Comparison of ENCODE assay signal across 10 cellular contexts in the genomic region with DNA sequence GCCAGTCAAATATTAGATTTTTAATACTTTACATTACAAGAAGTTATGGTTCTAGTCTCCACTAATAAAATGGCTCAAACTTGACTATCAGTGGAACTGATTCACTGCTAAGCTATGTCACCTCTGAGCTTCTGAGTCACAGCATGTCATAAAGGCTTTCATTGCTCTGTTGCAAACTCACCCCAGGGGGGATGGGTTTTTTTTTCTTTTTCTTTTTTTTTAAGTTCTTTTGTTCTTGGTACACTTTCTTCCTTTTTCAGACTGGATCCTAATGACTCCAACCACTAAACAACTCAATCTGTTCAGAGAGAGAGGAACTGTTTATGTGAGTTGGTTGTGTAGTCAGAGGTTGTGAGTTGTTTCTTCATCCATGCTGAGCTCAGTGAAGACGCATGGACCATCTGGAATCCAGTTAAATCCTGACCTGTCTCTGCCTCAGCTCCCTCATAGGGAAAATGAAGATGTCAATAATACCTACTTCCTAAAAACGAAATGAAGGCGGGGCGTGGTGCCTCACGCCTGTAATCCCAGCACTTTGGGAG. TPM values are rescaled to one million over a fixed set of nuclear protein-coding genes. Genes with fewer than 3 reads are reported as not detected.
DNase-seq lines count a peak whose midpoint lies in the region; ATAC-seq and TF ChIP-seq lines count a peak whose summit lies in the region.
"Had no signal": no experiment of that assay in that cellular context is flagged by ENCODE, and none has a peak within 500 bp of the region (broad histone marks: within the 10 kb centered on the region; RNA-seq: fewer than 3 reads in every experiment).

No MANE protein-coding gene starts in this region.

- H3K27ac Mint-ChIP-seq in type B pancreatic cell: peak overlapping the region; percentile 94
- H3K27ac Mint-ChIP-seq: activated naive CD8-positive, alpha-beta T cell treated with anti-CD3 and anti-CD28 coated beads, Interleukin-2, amount 10 ng/mL, durations not matched to agents 7 days and 5 days; CD4-positive, CD25-positive, alpha-beta regulatory T cell had no signal

- peaks cover 11% of the 10 kb centered on the region for H3K4me1 Mint-ChIP-seq in activated T-cell treated with anti-CD3 and anti-CD28 coated beads, Interleukin-2, amount 50 U/mL, for 4 hours (ENCODE audit: low read depth)
- H3K4me1 Mint-ChIP-seq in type B pancreatic cell (ENCODE audit: unreplicated experiment): peaks cover 19% of the 10 kb centered on the region
- H3K4me1 Mint-ChIP-seq: activated naive CD8-positive, alpha-beta T cell treated with anti-CD3 and anti-CD28 coated beads, Interleukin-2, amount 10 ng/mL, durations not matched to agents 7 days and 5 days had no signal

- TF ChIP-seq CTCF in astrocyte of the spinal cord (IDR thresholded peaks at IDR 0.05; ENCODE audit: low read depth, low read length) (no peak), type B pancreatic cell (conservative IDR thresholded peaks at IDR 0.05) (no peak)

- H3K27me3 Mint-ChIP-seq in activated T-cell treated with anti-CD3 and anti-CD28 coated beads, Interleukin-2, amount 50 U/mL, for 4 hours (ENCODE audit: low read depth): no peaks in the 10 kb centered on the region
- no peaks in the 10 kb centered on the region for H3K27me3 Mint-ChIP-seq in type B pancreatic cell
- H3K27me3 Mint-ChIP-seq: CD4-positive, CD25-positive, alpha-beta regulatory T cell had no signal

- no peaks in the 10 kb centered on the region for H3K9me3 Mint-ChIP-seq in activated T-cell treated with anti-CD3 and anti-CD28 coated beads, Interleukin-2, amount 50 U/mL, for 4 hours
- H3K9me3 Mint-ChIP-seq in type B pancreatic cell: peaks cover 4% of the 10 kb centered on the region
- H3K9me3 Mint-ChIP-seq: CD4-positive, CD25-positive, alpha-beta regulatory T cell had no signal

- H3K36me3 Mint-ChIP-seq in activated T-cell treated with anti-CD3 and anti-CD28 coated beads, Interleukin-2, amount 50 U/mL, for 4 hours (ENCODE audit: insufficient read depth): no peaks in the 10 kb centered on the region
- H3K36me3 Mint-ChIP-seq in type B pancreatic cell: peaks cover 5% of the 10 kb centered on the region
- H3K36me3 Mint-ChIP-seq: CD4-positive, CD25-positive, alpha-beta regulatory T cell had no signal

- no peak overlapping the region for H3K4me3 ChIP-seq in astrocyte of the spinal cord (ENCODE audit: low read depth, low read length)

- DNase-seq in activated T-cell treated with anti-CD3 and anti-CD28 coated beads, Interleukin-2, amount 50 U/mL, for 4 hours: no peak
- no peak for DNase-seq in activated T-cell treated with anti-CD3 and anti-CD28 coated beads, Interleukin-2, amount 50 U/mL, for 1 hour
- DNase-seq in astrocyte of the spinal cord (ENCODE audit: low read depth, low spot score) (peak; percentile 99), kidney tubule cell (ENCODE audit: low spot score) (peak; percentile 96), type B pancreatic cell (ENCODE audit: extremely low spot score, unreplicated experiment) (no peak), amygdala (lab: John Stamatoyannopoulos, UW) (no peak), NCI-H2171 treated with DMSO at 0.1 percent for 48 hours (lab: John Stamatoyannopoulos, UW) (no peak), retina (no peak)
- DNase-seq: activated naive CD8-positive, alpha-beta T cell treated with anti-CD3 and anti-CD28 coated beads, Interleukin-2, amount 10 ng/mL, durations not matched to agents 7 days and 5 days; CD4-positive, CD25-positive, alpha-beta regulatory T cell had no signal

- peak; percentile 84 to 89 for ATAC-seq in activated T-cell treated with anti-CD3 and anti-CD28 coated beads, Interleukin-2, amount 50 U/mL, for 4 hours

- in situ Hi-C loops in astrocyte of the spinal cord (cut with HindIII; ENCODE audit: low sequenced_read_pairs): no loop called here

- no peak overlapping the region for H3K4me3 Mint-ChIP-seq in activated T-cell treated with anti-CD3 and anti-CD28 coated beads, Interleukin-2, amount 50 U/mL, for 4 hours
- H3K4me3 Mint-ChIP-seq in type B pancreatic cell: peak overlapping the region; percentile 8
- H3K4me3 Mint-ChIP-seq: activated naive CD8-positive, alpha-beta T cell treated with anti-CD3 and anti-CD28 coated beads, Interleukin-2, amount 10 ng/mL, durations not matched to agents 7 days and 5 days; CD4-positive, CD25-positive, alpha-beta regulatory T cell had no signal

RNA-seq across cellular contexts. Expression of gene MYOF, which starts 11.0 kb away (rescaled TPM):
- 10 to 100 TPM; 39.2 to 65.4 (median 42.6) TPM for total RNA-seq in activated T-cell treated with anti-CD3 and anti-CD28 coated beads, Interleukin-2, amount 50 U/mL, for 4 hours
- total RNA-seq in type B pancreatic cell (ENCODE audit: low replicate concordance): 49.4 and 79.8 TPM in 2 replicates

RNA-seq across cellular contexts. Expression of gene CEP55, which starts 25.2 kb away (rescaled TPM):
- total RNA-seq in activated T-cell treated with anti-CD3 and anti-CD28 coated beads, Interleukin-2, amount 50 U/mL, for 4 hours: 1 to 10 TPM; 6.0 to 8.2 (median 8.0) TPM
- total RNA-seq in type B pancreatic cell (ENCODE audit: low replicate concordance): 7.4 and 14.8 TPM in 2 replicates

Comparison
In these comparisons a context has a peak if more than half of its experiments do, and no peak if none do; other contexts are left out.
1. DNase-seq: peak in astrocyte of the spinal cord (single experiment) and kidney tubule cell (single experiment); none in activated T-cell treated with anti-CD3 and anti-CD28 coated beads, Interleukin-2, amount 50 U/mL, for 4 hours (single experiment), activated T-cell treated with anti-CD3 and anti-CD28 coated beads, Interleukin-2, amount 50 U/mL, for 1 hour (single experiment), type B pancreatic cell (single experiment), amygdala (0 of 56), NCI-H2171 treated with DMSO at 0.1 percent for 48 hours (single experiment) and retina (single experiment).